ENCODE assay signal across 8 cellular contexts in the genomic region with DNA sequence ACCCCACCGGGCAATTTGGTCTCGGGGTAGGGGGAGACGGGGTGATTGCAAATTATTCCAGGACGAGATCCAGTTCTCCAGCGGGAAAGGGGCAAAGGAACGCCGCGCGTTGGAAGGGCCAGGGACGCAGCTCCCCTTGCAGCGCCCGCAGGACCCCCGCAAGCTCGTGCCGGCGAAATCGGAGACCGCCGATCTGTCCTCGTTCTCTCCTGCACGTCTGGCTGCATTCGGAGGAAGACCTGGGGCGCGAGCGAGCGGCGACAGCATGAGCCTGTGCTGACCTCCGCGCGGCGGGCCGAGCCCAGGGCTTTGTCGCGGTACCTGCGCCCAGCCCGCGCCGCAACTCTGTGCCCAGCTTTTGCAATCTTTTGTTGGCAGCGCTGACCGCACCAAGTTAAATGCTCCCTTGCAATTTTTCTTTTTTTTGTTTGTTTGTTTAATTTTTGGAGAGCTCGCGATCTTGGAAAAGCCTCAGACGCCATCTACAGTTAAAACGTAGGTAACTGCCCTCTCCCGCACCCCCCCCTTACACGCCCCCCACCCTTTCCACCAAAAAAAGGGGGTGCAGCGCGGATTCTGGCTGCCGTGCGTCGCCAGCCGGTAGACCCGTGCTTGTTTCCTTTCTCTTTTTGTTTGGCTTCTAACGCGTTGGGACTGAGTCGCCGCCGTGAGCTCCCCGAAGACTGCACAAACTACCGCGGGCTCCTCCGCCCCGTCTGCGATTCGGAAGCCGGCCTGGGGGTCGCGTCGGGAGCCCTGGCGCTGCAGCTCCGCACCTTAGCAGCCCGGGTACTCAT. TPM values are rescaled to one million over a fixed set of nuclear protein-coding genes. Genes with fewer than 3 reads are reported as not detected.
A peak's percentile ranks its signal among the peaks of the same experiment; 100 is the strongest.
DNase-seq lines count a peak whose midpoint lies in the region; ATAC-seq and TF ChIP-seq lines count a peak whose summit lies in the region.

No MANE protein-coding gene starts in this region.

- intact Hi-C loops in gastrocnemius medialis (cut with DNase I; ENCODE audit: low total_unique reads), result loop anchor here (2.0 to 10.0 kb wide), 4 partner anchors 260 to 855 kb away; no protein-coding TSS in a partner anchor

- DNase-seq in NCI-H2107 treated with DMSO at 0.1 percent for 48 hours (lab: John Stamatoyannopoulos, UW; ENCODE audit: unreplicated experiment) (peak; percentile 24), NCI-H2107 (lab: John Stamatoyannopoulos, UW) (no peak), T-helper 1 cell (peak; percentile 28 to 65 (median 60)), astrocyte of the cerebellum (ENCODE audit: low read depth) (no peak), hepatocyte (ENCODE audit: low spot score) (peak; percentile 70), gastrocnemius medialis (peak in 1 of 2 donors; percentile 47), NCI-H526 treated with DMSO at 0.1 percent for 48 hours (lab: John Stamatoyannopoulos, UW) (no peak)

- H3K4me3 ChIP-seq in Loucy (ENCODE audit: low read length, poor library complexity, severe bottlenecking), result peak overlapping the region; percentile 76
- H3K4me3 ChIP-seq in astrocyte of the cerebellum (ENCODE audit: low read depth, low read length), result peak overlapping the region; percentile 72
- peak overlapping the region; percentile 99 for H3K4me3 ChIP-seq in hepatocyte
- peak overlapping the region; percentile 83 to 97 (median 93) for H3K4me3 ChIP-seq in gastrocnemius medialis

- no peak for TF ChIP-seq POLR2A in gastrocnemius medialis (IDR thresholded peaks at IDR 0.05)

- H3K4me2 ChIP-seq in Loucy (ENCODE audit: low read depth, low read length, poor library complexity, severe bottlenecking), result peak overlapping the region; percentile 75
- H3K4me2 ChIP-seq in hepatocyte, result peak overlapping the region; percentile 84

- H4K20me1 ChIP-seq in Loucy (ENCODE audit: insufficient read depth, low read length, poor library complexity, severe bottlenecking) (peaks cover 20% of the 10 kb centered on the region), hepatocyte (ENCODE audit: insufficient read depth, poor library complexity, severe bottlenecking) (peaks cover 23% of the 10 kb centered on the region)

- ATAC-seq in gastrocnemius medialis, result peak; percentile 39 to 40

- no peaks in the 10 kb centered on the region for H3K9me2 ChIP-seq in Loucy (replicated peaks; ENCODE audit: low read depth, low read length)
- H3K9me2 ChIP-seq in hepatocyte (replicated peaks; ENCODE audit: insufficient read depth), result no peaks in the 10 kb centered on the region

- H3K4me1 ChIP-seq in Loucy (ENCODE audit: insufficient read depth, low read length, poor library complexity, severe bottlenecking) (peaks cover 53% of the 10 kb centered on the region), hepatocyte (ENCODE audit: insufficient read depth) (peaks cover 26% of the 10 kb centered on the region), gastrocnemius medialis (peaks cover 39 to 48% of the 10 kb centered on the region in 2 donors)

- in situ Hi-C loops in astrocyte of the cerebellum (cut with HindIII; ENCODE audit: low sequenced_read_pairs), result no loop called here
- in situ Hi-C loops in gastrocnemius medialis (cut with MboI; ENCODE audit: low sequenced_read_pairs in 4 of 4), result loop anchor here (10.0 to 25.0 kb wide), 5 partner anchors 207 to 855 kb away; no protein-coding TSS in a partner anchor

- peak overlapping the region; percentile 83 for H3K27ac ChIP-seq in hepatocyte
- H3K27ac ChIP-seq in gastrocnemius medialis, result peak overlapping the region; percentile 92 to 96 (median 95)

- H3K79me2 ChIP-seq in Loucy (ENCODE audit: insufficient read depth, low read length) (peaks cover 54% of the 10 kb centered on the region), hepatocyte (peaks cover 47% of the 10 kb centered on the region)

- H3K9me3 ChIP-seq in Loucy (ENCODE audit: insufficient read depth, low read depth, low read length) (no peaks in the 10 kb centered on the region), hepatocyte (ENCODE audit: low read depth) (no peaks in the 10 kb centered on the region), gastrocnemius medialis (no peaks in the 10 kb centered on the region)

- peak overlapping the region; percentile 84 for H3K9ac ChIP-seq in Loucy (ENCODE audit: low read depth, low read length, poor library complexity, severe bottlenecking)

- H2AFZ ChIP-seq in Loucy (ENCODE audit: low read length) (peak overlapping the region; percentile 89), hepatocyte (peak overlapping the region; percentile 70)

- no peaks in the 10 kb centered on the region for H3K36me3 ChIP-seq in Loucy (ENCODE audit: insufficient read depth, low read length)
- H3K36me3 ChIP-seq in hepatocyte (replicated peaks; ENCODE audit: insufficient read depth, low read depth), result no peaks in the 10 kb centered on the region
- no peaks in the 10 kb centered on the region for H3K36me3 ChIP-seq in gastrocnemius medialis

- TF ChIP-seq CTCF in Loucy (conservative IDR thresholded peaks at IDR 0.05; ENCODE audit: low read length), result peak; percentile 62
- peak; percentile 51 for TF ChIP-seq CTCF in astrocyte of the cerebellum (IDR thresholded peaks at IDR 0.05; ENCODE audit: low read depth, low read length, missing control alignments)
- TF ChIP-seq CTCF in hepatocyte (IDR thresholded peaks at IDR 0.05; ENCODE audit: poor library complexity), result peak; percentile 67
- TF ChIP-seq CTCF in gastrocnemius medialis (IDR thresholded peaks at IDR 0.05 in 4 of 5, conservative IDR thresholded peaks at IDR 0.05 in 1 of 5), result peak in 4 of 5 experiments; percentile 9 to 58 (median 32)

- 1% methylated on average over 71 of the region's 72 CpGs for WGBS in hepatocyte (ENCODE audit: low lambda C conversion rate, missing lambda C conversion rate)

- H3F3A ChIP-seq in Loucy (ENCODE audit: low read depth), result no peaks in the 10 kb centered on the region

- no peaks in the 10 kb centered on the region for H3K27me3 ChIP-seq in Loucy (ENCODE audit: insufficient read depth, low read length, poor library complexity, severe bottlenecking)
- H3K27me3 ChIP-seq in hepatocyte, result no peaks in the 10 kb centered on the region
- no peaks in the 10 kb centered on the region for H3K27me3 ChIP-seq in gastrocnemius medialis

RNA-seq across cellular contexts. Expression of gene TRIB2, which starts 0.7 kb away (rescaled TPM):
- 27.2 and 28.0 TPM in 2 replicates for total RNA-seq in hepatocyte
- polyA plus RNA-seq in hepatocyte, result 18.5 and 19.2 TPM in 2 replicates
- 10 to 100 TPM; 12.6 to 18.5 (median 15.9) TPM for total RNA-seq in gastrocnemius medialis

Comparison
In these comparisons a context has a peak if more than half of its experiments do, and no peak if none do; other contexts are left out.
1. DNase-seq: peak in NCI-H2107 treated with DMSO at 0.1 percent for 48 hours (single experiment), T-helper 1 cell (5 of 5) and hepatocyte (single experiment); none in NCI-H2107 (single experiment), astrocyte of the cerebellum (single experiment) and NCI-H526 treated with DMSO at 0.1 percent for 48 hours (single experiment).
2. Peak in every context shown above with its lines, with median percentiles within 50 percentile points of each other: H3K4me3 ChIP-seq and CTCF ChIP-seq.